1 cellular context compared by ENCODE assay signal in the genomic region with DNA sequence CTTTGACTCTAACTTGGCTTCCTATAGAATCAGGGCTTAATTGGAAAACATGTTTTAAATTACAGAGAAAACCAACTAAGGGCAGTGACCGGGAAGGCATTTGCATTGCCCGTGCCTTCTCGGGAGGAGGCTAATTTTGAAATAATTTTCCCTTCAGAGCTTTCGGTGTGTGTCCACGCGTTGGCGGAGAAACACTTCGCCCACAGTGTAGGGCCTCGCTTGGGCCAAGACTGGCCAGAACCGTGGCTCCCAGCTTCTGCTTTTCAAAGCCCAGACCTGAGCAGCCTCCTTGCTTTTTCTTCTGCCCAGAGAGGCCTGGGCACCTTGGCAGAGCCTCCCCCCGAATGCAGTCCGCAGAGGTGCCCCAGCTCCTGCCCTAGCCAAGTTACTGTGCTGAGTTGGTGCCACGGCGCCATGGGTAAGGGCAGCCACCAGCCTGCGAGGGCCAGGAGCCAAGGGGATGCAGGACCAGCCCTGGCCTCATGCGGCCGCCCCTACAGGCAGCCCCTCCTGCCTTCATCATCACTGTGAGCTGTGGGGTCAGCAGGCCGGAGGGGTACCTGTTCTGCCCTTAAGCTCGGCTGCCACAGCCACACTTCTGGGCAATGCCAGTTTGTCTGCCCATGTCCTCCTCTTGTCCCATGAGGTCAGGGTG.
TF ChIP-seq lines count a peak whose summit lies in the region.

No MANE protein-coding gene starts in this region.

TF ChIP-seq in endothelial cell of umbilical vein, 7 proteins besides CTCF, POLR2A, EP300 and RAD21 (continued from another document):
- TF ChIP-seq JUN (IDR thresholded peaks at IDR 0.05; ENCODE audit: borderline replicate concordance, insufficient read depth, insufficient read length, low read depth) = no peak
